In genomic region chr1:116036255-116036654, GRCh38 we compare ENCODE assay signal across 22 cellular contexts.
"Had no signal": no experiment of that assay in that cellular context is flagged by ENCODE, and none has a peak within 500 bp of the region (broad histone marks: within the 10 kb centered on the region; RNA-seq: fewer than 3 reads in every experiment).

No MANE protein-coding gene starts in this region.

- H3K27ac ChIP-seq: hepatocyte, spleen, tibial nerve, vagina had no signal

- H3K27me3 ChIP-seq: hepatocyte, spleen, tibial nerve, vagina had no signal

- H3K36me3 Mint-ChIP-seq: activated CD4-positive, alpha-beta memory T cell treated with anti-CD3 and anti-CD28 coated beads for 36 hours; activated CD8-positive, alpha-beta memory T cell treated with anti-CD3 and anti-CD28 coated beads, Interleukin-2, amount 10 ng/mL, durations not matched to agents 7 days and 5 days; activated naive CD8-positive, alpha-beta T cell treated with anti-CD3 and anti-CD28 coated beads for 36 hours had no signal

- DNase-seq: activated B cell treated with CpG ODN at 0.5 μM for 24 hours; activated CD4-positive, alpha-beta memory T cell treated with anti-CD3 and anti-CD28 coated beads for 36 hours; activated CD4-positive, alpha-beta T cell treated with anti-CD3 and anti-CD28 coated beads for 4 hours; activated CD8-positive, alpha-beta memory T cell treated with anti-CD3 and anti-CD28 coated beads, Interleukin-2, amount 10 ng/mL, durations not matched to agents 7 days and 5 days; activated naive CD4-positive, alpha-beta T cell; activated naive CD8-positive, alpha-beta T cell treated with anti-CD3 and anti-CD28 coated beads for 36 hours; amniotic stem cell; effector CD8-positive, alpha-beta T cell; foreskin fibroblast; kidney; midbrain; occipital lobe; retina; spleen; stimulated activated CD8-positive, alpha-beta memory T cell treated with anti-CD3 and anti-CD28 coated beads, Interleukin-4, amount 100 ng/mL, for 48 hours; stimulated activated naive CD4-positive, alpha-beta T cell had no signal

- H3K27ac Mint-ChIP-seq: activated B cell treated with CpG ODN at 0.5 μM for 24 hours; activated CD4-positive, alpha-beta memory T cell treated with anti-CD3 and anti-CD28 coated beads for 36 hours; activated CD8-positive, alpha-beta memory T cell treated with anti-CD3 and anti-CD28 coated beads, Interleukin-2, amount 10 ng/mL, durations not matched to agents 7 days and 5 days; activated naive CD8-positive, alpha-beta T cell treated with anti-CD3 and anti-CD28 coated beads for 36 hours; nephron had no signal

- H3K4me3 Mint-ChIP-seq: activated B cell treated with CpG ODN at 0.5 μM for 24 hours; activated CD4-positive, alpha-beta memory T cell treated with anti-CD3 and anti-CD28 coated beads for 36 hours; activated CD8-positive, alpha-beta memory T cell treated with anti-CD3 and anti-CD28 coated beads, Interleukin-2, amount 10 ng/mL, durations not matched to agents 7 days and 5 days; activated naive CD8-positive, alpha-beta T cell treated with anti-CD3 and anti-CD28 coated beads for 36 hours; nephron had no signal

- H3K9me3 Mint-ChIP-seq: activated B cell treated with CpG ODN at 0.5 μM for 24 hours; activated CD4-positive, alpha-beta memory T cell treated with anti-CD3 and anti-CD28 coated beads for 36 hours; activated naive CD8-positive, alpha-beta T cell treated with anti-CD3 and anti-CD28 coated beads for 36 hours; nephron had no signal

- H3K79me2 ChIP-seq: hepatocyte had no signal

- ATAC-seq: activated CD8-positive, alpha-beta memory T cell treated with anti-CD3 and anti-CD28 coated beads, Interleukin-2, amount 10 ng/mL, durations not matched to agents 7 days and 5 days; left lobe of liver had no signal

- H3K4me1 Mint-ChIP-seq: activated B cell treated with CpG ODN at 0.5 μM for 24 hours; activated CD8-positive, alpha-beta memory T cell treated with anti-CD3 and anti-CD28 coated beads, Interleukin-2, amount 10 ng/mL, durations not matched to agents 7 days and 5 days; activated naive CD8-positive, alpha-beta T cell treated with anti-CD3 and anti-CD28 coated beads for 36 hours; nephron had no signal

- H3K4me2 ChIP-seq: hepatocyte had no signal

- H3K4me3 ChIP-seq: hepatocyte, lung, spleen, tibial nerve, vagina had no signal

- H3K4me1 ChIP-seq: spleen, tibial nerve, vagina had no signal

- H3K9me3 ChIP-seq: spleen, tibial nerve, vagina had no signal

- H2AFZ ChIP-seq: hepatocyte had no signal

- H3K27me3 Mint-ChIP-seq: activated B cell treated with CpG ODN at 0.5 μM for 24 hours; activated naive CD8-positive, alpha-beta T cell treated with anti-CD3 and anti-CD28 coated beads for 36 hours had no signal
